1 cellular context compared by ENCODE assay signal in the genomic region with DNA sequence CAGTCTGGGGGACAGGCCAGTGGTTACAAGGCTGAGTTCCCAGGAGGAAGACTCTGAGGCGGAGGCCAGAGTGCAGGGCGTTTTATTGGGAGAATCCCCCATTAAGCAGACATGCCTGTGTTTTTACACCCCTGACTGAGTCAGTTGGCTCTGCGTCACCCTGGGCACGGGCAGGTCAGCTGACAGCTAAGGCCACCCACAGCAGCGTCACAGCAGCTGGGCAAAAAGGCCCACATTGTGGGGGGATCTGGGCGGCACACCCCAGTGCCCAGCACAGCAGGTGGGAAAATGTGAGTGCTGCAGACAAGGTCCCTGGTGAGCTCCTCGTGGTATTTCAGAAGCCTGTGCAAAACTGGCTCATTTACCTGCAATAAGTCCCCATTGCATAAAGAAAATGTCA.
TF ChIP-seq lines count a peak whose summit lies in the region.

No MANE protein-coding gene starts in this region.

TF ChIP-seq in neural cell, 6 proteins besides CTCF, POLR2A, EP300 and RAD21 (continued from another document):
- TF ChIP-seq REST (IDR thresholded peaks at IDR 0.05; ENCODE audit: borderline replicate concordance), result no peak
- TF ChIP-seq EZH2 (IDR thresholded peaks at IDR 0.05; ENCODE audit: borderline replicate concordance, insufficient read depth, low read length, poor library complexity, severe bottlenecking), result no peak
- TF ChIP-seq POLR2AphosphoS5 (IDR thresholded peaks at IDR 0.05), result no peak
- no peak for TF ChIP-seq SMC3 (conservative IDR thresholded peaks at IDR 0.05; ENCODE audit: poor library complexity)
- no peak for TF ChIP-seq MXI1 (conservative IDR thresholded peaks at IDR 0.05; ENCODE audit: poor library complexity, severe bottlenecking)
